9 cellular contexts compared by ENCODE assay signal in genomic region chr1:30928789-30929134, GRCh38.
"Had no signal": no experiment of that assay in that cellular context is flagged by ENCODE, and none has a peak within 500 bp of the region (broad histone marks: within the 10 kb centered on the region; RNA-seq: fewer than 3 reads in every experiment).

No MANE protein-coding gene starts in this region.

- H3K4me1 ChIP-seq: lower lobe of right lung, stomach, thyroid gland had no signal

- H3K4me3 Mint-ChIP-seq: activated naive CD8-positive, alpha-beta T cell treated with anti-CD3 and anti-CD28 coated beads for 36 hours; WTC11 had no signal

- H3K27me3 ChIP-seq: ovary, stomach, thyroid gland had no signal

- H3K9me3 ChIP-seq: lower lobe of right lung, ovary, stomach, thyroid gland had no signal

- H3K4me3 ChIP-seq: coronary artery, lower lobe of right lung, ovary, SK-N-MC, skin epidermis, stomach, thyroid gland had no signal

- H3K36me3 ChIP-seq: ovary had no signal

- H3K36me3 Mint-ChIP-seq: activated naive CD8-positive, alpha-beta T cell treated with anti-CD3 and anti-CD28 coated beads for 36 hours had no signal

- H3K4me1 Mint-ChIP-seq: activated naive CD8-positive, alpha-beta T cell treated with anti-CD3 and anti-CD28 coated beads for 36 hours had no signal

- H3K27ac Mint-ChIP-seq: activated naive CD8-positive, alpha-beta T cell treated with anti-CD3 and anti-CD28 coated beads for 36 hours had no signal

- H3K27ac ChIP-seq: coronary artery, lower lobe of right lung, ovary, SK-N-MC, skin epidermis, stomach, thyroid gland had no signal

- H3K9me3 Mint-ChIP-seq: activated naive CD8-positive, alpha-beta T cell treated with anti-CD3 and anti-CD28 coated beads for 36 hours; WTC11 had no signal

- DNase-seq: lower lobe of right lung had no signal

- H3K27me3 Mint-ChIP-seq: activated naive CD8-positive, alpha-beta T cell treated with anti-CD3 and anti-CD28 coated beads for 36 hours had no signal
